Comparison of ENCODE assay signal across 21 cellular contexts in the genomic region with DNA sequence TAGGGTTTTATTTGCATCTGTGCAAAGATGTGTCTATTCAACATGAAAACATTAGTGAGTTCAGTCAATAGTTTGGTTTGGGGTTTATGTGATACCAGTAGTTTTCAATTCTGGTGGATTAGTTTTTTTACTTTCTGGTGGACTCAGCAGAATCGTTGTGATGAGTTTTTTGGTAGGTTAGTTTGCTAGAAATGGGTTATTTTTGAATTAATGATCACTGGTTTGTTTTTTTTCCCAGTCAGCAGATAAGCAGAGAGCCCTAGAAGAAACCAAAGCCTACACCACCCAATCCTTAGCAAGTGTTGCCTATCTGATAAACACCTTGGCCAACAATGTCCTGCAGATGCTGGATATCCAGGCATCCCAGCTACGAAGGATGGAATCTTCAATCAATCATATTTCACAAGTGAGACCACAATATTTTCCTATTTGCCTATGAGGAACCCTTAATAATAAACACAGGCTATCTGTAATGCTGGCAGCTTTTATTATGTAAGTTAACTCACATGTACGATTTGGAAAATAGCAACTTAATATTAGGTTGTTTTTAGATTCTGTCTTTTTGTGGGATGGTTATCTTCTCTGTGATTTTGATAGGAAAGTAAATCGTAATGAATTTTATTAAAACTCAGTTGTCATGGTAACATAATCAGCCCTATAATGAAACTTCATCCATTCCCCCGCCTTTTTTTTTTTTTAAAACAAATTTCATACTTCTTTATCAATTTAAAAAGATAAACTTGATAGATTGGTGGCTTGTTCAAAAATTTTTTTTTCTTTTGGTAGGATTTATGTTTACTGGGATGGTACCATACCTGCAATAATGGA.
"Had no signal": no experiment of that assay in that cellular context is flagged by ENCODE, and none has a peak within 500 bp of the region (broad histone marks: within the 10 kb centered on the region; RNA-seq: fewer than 3 reads in every experiment).

No MANE protein-coding gene starts in this region.

- H3K27me3 ChIP-seq: heart left ventricle, neutrophil, spleen, tibial artery, upper lobe of left lung, uterus had no signal

- H3K27ac ChIP-seq: heart left ventricle, neutrophil, psoas muscle, spleen, tibial artery, upper lobe of left lung, uterus had no signal

- H3K9me3 ChIP-seq: heart left ventricle, mucosa of descending colon, neutrophil, psoas muscle, spleen, tibial artery, upper lobe of left lung, uterus had no signal

- H3K36me3 ChIP-seq: neutrophil, upper lobe of left lung, uterus had no signal

- H3K4me1 ChIP-seq: psoas muscle, upper lobe of left lung, uterus had no signal

- H3K4me3 ChIP-seq: heart left ventricle, mucosa of descending colon, psoas muscle, spleen, tibial artery, upper lobe of left lung, uterus had no signal

- DNase-seq: effector CD4-positive, alpha-beta T cell; endodermal cell; heart left ventricle; hippocampal formation; kidney glomerular epithelial cell; mucosa of descending colon; naive thymus-derived CD8-positive, alpha-beta T cell; psoas muscle; retina; spleen; stimulated activated CD4-positive, alpha-beta T cell treated with anti-CD3 and anti-CD28 coated beads, Interleukin-15, amount 100 ng/mL, for 24 hours; stimulated activated CD4-positive, alpha-beta T cell treated with anti-CD3 and anti-CD28 coated beads, Interleukin-1b, Interleukin-23, amount 100 ng/mL, for 48 hours; stimulated activated CD4-positive, alpha-beta T cell treated with anti-CD3 and anti-CD28 coated beads, Interleukin-4, amount 100 ng/mL, for 24 hours; tibial artery; upper lobe of left lung; uterus had no signal

- FAIRE-seq: endothelial cell of umbilical vein had no signal

- ATAC-seq: heart left ventricle; left lobe of liver; mucosa of descending colon; naive thymus-derived CD8-positive, alpha-beta T cell; psoas muscle; sciatic nerve; stimulated activated memory B cell treated with anti-CD40 and anti-IgM and Interleukin-4, amounts not matched to agents 10 μg/mL and 1 μg/mL and 100 μg/mL, for 72 hours had no signal
